In the genomic region with DNA sequence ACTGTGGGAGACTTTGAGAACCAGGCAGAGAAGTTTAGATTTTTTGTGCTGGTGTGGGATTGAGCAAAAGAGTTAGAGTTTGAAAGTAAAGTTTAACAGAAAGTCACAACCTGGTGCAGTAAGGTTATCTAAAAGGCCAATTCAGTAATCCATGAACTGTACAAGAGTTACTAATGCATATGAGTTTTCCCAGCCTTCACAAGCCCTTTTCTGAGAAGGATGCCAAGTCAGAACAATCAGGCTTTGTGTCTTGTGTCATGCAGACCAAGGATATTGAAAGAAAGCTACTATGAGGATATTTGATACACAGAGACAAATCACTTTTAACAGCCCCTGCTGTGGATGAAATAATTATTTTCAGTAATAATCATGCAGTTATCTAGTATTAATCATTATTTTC, we compare ENCODE assay signal across 25 cellular contexts.
"Had no signal": no experiment of that assay in that cellular context is flagged by ENCODE, and none has a peak within 500 bp of the region (broad histone marks: within the 10 kb centered on the region; RNA-seq: fewer than 3 reads in every experiment).

No MANE protein-coding gene starts in this region.

- H3K27me3 ChIP-seq: ascending aorta, body of pancreas, breast epithelium, SJCRH30 had no signal

- H3K27ac ChIP-seq: ascending aorta, breast epithelium, SJCRH30 had no signal

- H3K4me1 ChIP-seq: ascending aorta, body of pancreas, breast epithelium, SJCRH30 had no signal

- ATAC-seq: activated CD8-positive, alpha-beta T cell treated with anti-CD3 and anti-CD28 coated beads for 36 hours; activated T-cell treated with anti-CD3 and anti-CD28 coated beads, Interleukin-2, amount 50 U/mL, for 72 hours; activated T-helper 17 cell treated with anti-CD3 and anti-CD28 coated beads, Interleukin-2, amount 50 U/mL, for 72 hours; body of pancreas; Panc1 had no signal

- H3K4me3 ChIP-seq: ascending aorta, body of pancreas, breast epithelium, SJCRH30 had no signal

- H3K9ac ChIP-seq: SK-N-SH had no signal

- DNase-seq: activated CD4-positive, alpha-beta T cell treated with anti-CD3 and anti-CD28 coated beads, Interleukin-2, amount 50 U/mL, for 4 hours; activated CD8-positive, alpha-beta T cell treated with anti-CD3 and anti-CD28 coated beads for 36 hours; activated effector memory CD4-positive, alpha-beta T cell treated with anti-CD3 and anti-CD28 coated beads, Interleukin-2, amount 50 U/mL, for 16 hours; activated naive CD4-positive, alpha-beta T cell; activated naive CD4-positive, alpha-beta T cell treated with anti-CD3 and anti-CD28 coated beads, Interleukin-2, amount 50 U/mL, for 16 hours; activated naive CD8-positive, alpha-beta T cell treated with anti-CD3 and anti-CD28 coated beads for 36 hours; activated T-cell treated with anti-CD3 and anti-CD28 coated beads, Interleukin-2, amount 50 U/mL, for 1 hour; activated T-cell treated with anti-CD3 and anti-CD28 coated beads, Interleukin-2, amount 50 U/mL, for 72 hours; body of pancreas; cerebellar nuclear complex; NCI-H1105; NCI-H1417 treated with DMSO at 0.1 percent for 48 hours; NCI-H187 treated with DMSO at 0.1 percent for 48 hours; NCI-H2081; NCI-H2171 treated with DMSO at 0.1 percent for 48 hours; NCI-H2227 treated with DMSO at 0.1 percent for 48 hours; NCI-H446 treated with DMSO at 0.1 percent for 48 hours; NCI-H524; SHP77; SK-N-SH had no signal

- H3K36me3 ChIP-seq: ascending aorta, breast epithelium, SJCRH30 had no signal

- H3K9me3 ChIP-seq: ascending aorta, body of pancreas, breast epithelium, SJCRH30, SK-N-SH had no signal

- H3K4me2 ChIP-seq: SK-N-SH had no signal

- H3K9me2 ChIP-seq: SK-N-SH had no signal
